8 cellular contexts compared by ENCODE assay signal in the genomic region with DNA sequence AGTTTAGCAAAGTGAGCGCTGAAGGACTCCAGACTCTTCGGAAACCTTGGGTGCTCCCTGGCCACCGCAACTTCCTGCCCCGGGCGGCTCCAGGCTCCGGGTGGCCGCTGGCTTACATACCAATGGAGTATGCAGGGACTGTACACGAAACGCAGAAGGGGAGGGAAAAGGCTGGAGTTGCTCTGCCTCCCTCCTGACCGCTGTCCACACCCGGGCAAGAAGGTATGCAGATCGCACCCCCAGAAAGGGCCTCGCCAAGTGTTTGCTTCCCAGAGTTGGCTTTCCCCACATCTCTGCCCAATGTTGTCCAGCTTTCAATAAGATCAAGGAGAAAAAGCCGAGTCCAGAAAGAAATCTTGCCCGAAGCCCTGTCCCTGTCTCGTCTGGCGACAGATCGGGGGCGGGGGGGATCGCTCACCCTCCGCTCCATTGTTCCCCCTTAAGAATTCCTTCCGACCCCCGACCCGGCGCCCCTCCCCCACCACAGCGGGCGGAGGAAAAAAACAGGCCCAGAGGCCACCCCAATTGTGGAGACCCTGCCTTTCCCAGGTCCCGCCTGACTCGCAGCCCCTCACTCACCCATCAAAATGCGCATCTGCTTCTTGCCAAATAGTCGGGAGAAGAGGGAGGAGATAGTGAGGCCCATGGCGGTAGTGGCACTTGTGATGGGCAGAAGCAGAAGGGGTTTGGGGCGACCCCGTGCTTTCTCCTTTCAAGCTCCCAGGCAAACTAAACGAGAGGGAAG. TPM values are rescaled to one million over a fixed set of nuclear protein-coding genes. Genes with fewer than 3 reads are reported as not detected.
DNase-seq lines count a peak whose midpoint lies in the region; ATAC-seq, FAIRE-seq and TF ChIP-seq lines count a peak whose summit lies in the region.

No MANE protein-coding gene starts in this region.

- H3K9ac ChIP-seq in HUES64 (ENCODE audit: low read depth, low read length), result peak overlapping the region; percentile 98

- CTCF ChIA-PET in A549 (lab: Yijun Ruan, JAX), result interaction anchor here (0.6 to 1.4 kb wide), 4 partner anchors 20 to 427 kb away, joined by 3 to 6 read pairs (median 3); no protein-coding TSS in a partner anchor

- 0 out of 2 replicates have a peak, but pooled peaks have one; percentile 11 for TF ChIP-seq POLR2A in A549 (IDR thresholded peaks at IDR 0.05; ENCODE audit: low read length)

- no peaks in the 10 kb centered on the region for H3K9me3 ChIP-seq in A549
- H3K9me3 ChIP-seq in HUES64 (ENCODE audit: insufficient read depth, low read depth, low read length), result no peaks in the 10 kb centered on the region
- H3K9me3 ChIP-seq in aorta (ENCODE audit: control insufficient read depth, low read length), result no peaks in the 10 kb centered on the region

- no peak for FAIRE-seq in A549 (lab: Jason Lieb, UNC)

- H3K4me3 ChIP-seq in A549 (peak overlapping the region; percentile 84), HUES64 (ENCODE audit: low read length) (peak overlapping the region; percentile 88), astrocyte of the spinal cord (ENCODE audit: low read depth, low read length) (peak overlapping the region; percentile 100), aorta (ENCODE audit: low read length in 2 of 2) (peak overlapping the region; percentile 87 to 95)

- POLR2A ChIA-PET in A549 (lab: Yijun Ruan, JAX), result interaction anchor here (0.5 to 2.7 kb wide), 7 partner anchors 16 to 916 kb away, joined by 3 to 17 read pairs (median 3); partner anchors contain the start of genes DENND6A, PDE12 and SLMAP

- in situ Hi-C loops in astrocyte of the spinal cord (cut with HindIII; ENCODE audit: low sequenced_read_pairs), result no loop called here

- peak; percentile 33 to 64 for DNase-seq in A549 (ENCODE audit: low read depth in 1 of 2, low spot score in 1 of 2)
- DNase-seq in T-helper 22 cell (ENCODE audit: low read depth), result peak; percentile 53
- DNase-seq in astrocyte of the spinal cord (ENCODE audit: low read depth, low spot score), result peak; percentile 92
- peak; percentile 33 to 56 for DNase-seq in hippocampal formation (lab: John Stamatoyannopoulos, UW)
- DNase-seq in renal cortical epithelial cell (ENCODE audit: low read depth), result peak; percentile 89
- peak; percentile 92 for DNase-seq in aorta

- no peak for TF ChIP-seq CTCF in A549 (IDR thresholded peaks at IDR 0.05)
- no peak for TF ChIP-seq CTCF in astrocyte of the spinal cord (IDR thresholded peaks at IDR 0.05; ENCODE audit: low read depth, low read length)

- WGBS in A549 (ENCODE audit: missing lambda C conversion rate), result 0% methylated on average over 24 of the region's 35 CpGs
- under 1% methylated on average over 35 of the region's 35 CpGs for WGBS in HUES64
- WGBS in aorta, 2 donors, result 0% methylated on average over 33 to 35 of the region's 35 CpGs

- H3K36me3 ChIP-seq in HUES64 (ENCODE audit: insufficient read depth, low read length) (peaks cover 28% of the 10 kb centered on the region), aorta (ENCODE audit: control insufficient read depth in 1 of 2, insufficient read depth in 2 of 2, low read length in 1 of 2) (no peaks in the 10 kb centered on the region)

- intact Hi-C loops in aorta (cut with DNase I), result loop anchor here in 1 of 2 donors (2.0 to 5.0 kb wide), 3 partner anchors 40 to 160 kb away; partner anchors contain the start of genes DENND6A, PDE12 and SLMAP

- H3K27ac ChIP-seq in A549, result peak overlapping the region; percentile 89 to 92
- peak overlapping the region; percentile 99 for H3K27ac ChIP-seq in HUES64 (ENCODE audit: low read depth, low read length)
- H3K27ac ChIP-seq in aorta (ENCODE audit: low read depth in 1 of 2, low read length in 2 of 2), result peak overlapping the region; percentile 85 to 96

- H3K27me3 ChIP-seq in HUES64 (ENCODE audit: insufficient read depth, low read length), result no peaks in the 10 kb centered on the region
- no peaks in the 10 kb centered on the region for H3K27me3 ChIP-seq in aorta (ENCODE audit: control insufficient read depth in 1 of 2, insufficient read depth in 2 of 2, low read length in 1 of 2)

- peaks cover 21% of the 10 kb centered on the region; the same call in 2 of the 3 replicates for H3K4me1 ChIP-seq in A549
- peaks cover 16% of the 10 kb centered on the region for H3K4me1 ChIP-seq in HUES64 (ENCODE audit: insufficient read depth, low read length)
- peaks cover 0 to 6% of the 10 kb centered on the region in 2 donors for H3K4me1 ChIP-seq in aorta (ENCODE audit: control insufficient read depth in 1 of 2, insufficient read depth in 2 of 2, low read length in 2 of 2)

- TF ChIP-seq EP300 in A549 (IDR thresholded peaks at IDR 0.05), result no peak

- no peak for TF ChIP-seq RAD21 in A549 (conservative IDR thresholded peaks at IDR 0.05 in 1 of 2, IDR thresholded peaks at IDR 0.05 in 1 of 2)

- H3K4me2 ChIP-seq in A549, result peak overlapping the region; percentile 74

- ATAC-seq in A549 (peak; percentile 52 to 67), GM18873 (IDR thresholded peaks at IDR 0.05; ENCODE audit: low FRiP score, unreplicated experiment) (peak; percentile 7), aorta (ENCODE audit: low FRiP score) (peak; percentile 82)

TF ChIP-seq in A549, 52 proteins besides CTCF, POLR2A, EP300 and RAD21:
- 0 out of 2 replicates have a peak, but pooled peaks have one; percentile 10 for TF ChIP-seq RARB (CRISPR knock-in tag; IDR thresholded peaks at IDR 0.05)
- TF ChIP-seq PHF8 (IDR thresholded peaks at IDR 0.05; ENCODE audit: borderline replicate concordance, low read depth), result peak; percentile 96
- TF ChIP-seq NR3C1 (IDR thresholded peaks at IDR 0.05), result no peak
- TF ChIP-seq HOXA7 (CRISPR knock-in tag; IDR thresholded peaks at IDR 0.05), result 0 out of 2 replicates have a peak, but pooled peaks have one; percentile 29
- TF ChIP-seq CHD4 (IDR thresholded peaks at IDR 0.05; ENCODE audit: borderline replicate concordance), result no peak

RNA-seq across cellular contexts. Expression of gene ARF4, which starts 0.5 kb away (rescaled TPM):
- polyA plus RNA-seq in A549 (2011; rRNA removed), result 222 and 262 TPM in 2 replicates
- polyA plus RNA-seq in A549 (2012; cell fraction: cytosol; rRNA removed), result 60.4 and 75.3 TPM in 2 replicates
- 63.8 and 68.3 TPM in 2 replicates for polyA plus RNA-seq in A549 (2012; cell fraction: nucleus; rRNA removed)
- polyA plus RNA-seq in A549 (2017; fragmentation: RNase III; extraction: RNeasy Plus Mini Kit Qiagen cat#74134 plus additional on column Dnase treatment), result 129 to 136 TPM (median 133 TPM) in 3 replicates
- polyA minus RNA-seq in A549 (2011; rRNA and poly(A)+ RNA removed), result 209 and 300 TPM in 2 replicates
- 142 TPM for polyA plus RNA-seq in HUES64 (2013, experiment 1 of 2)
- polyA plus RNA-seq in HUES64 (2013, experiment 2 of 2), result 144 TPM
- 244 and 291 TPM in 2 replicates for total RNA-seq in renal cortical epithelial cell
- 100 to 1,000 TPM; 148 TPM for total RNA-seq in aorta
- 100 to 1,000 TPM; 174 to 211 TPM for polyA plus RNA-seq in aorta

RNA-seq across cellular contexts. Expression of gene PDE12, which starts 40.6 kb away (rescaled TPM):
- polyA plus RNA-seq in A549 (2011; rRNA removed) (12.9 and 14.4 TPM in 2 replicates), A549 (2017; fragmentation: RNase III; extraction: RNeasy Plus Mini Kit Qiagen cat#74134 plus additional on column Dnase treatment) (12.6 to 12.9 TPM (median 12.7 TPM) in 3 replicates), aorta (1 to 10 TPM; 3.1 TPM)
- polyA plus RNA-seq in A549 (2012; cell fraction: cytosol; rRNA removed), result 10.2 and 13.0 TPM in 2 replicates
- 10.0 and 14.0 TPM in 2 replicates for polyA plus RNA-seq in A549 (2012; cell fraction: nucleus; rRNA removed)
- polyA minus RNA-seq in A549 (2011; rRNA and poly(A)+ RNA removed), result 34.2 and 35.3 TPM in 2 replicates
- polyA plus RNA-seq in HUES64 (2013, experiment 1 of 2), result 9.1 TPM
- polyA plus RNA-seq in HUES64 (2013, experiment 2 of 2), result 10.2 TPM
- total RNA-seq in renal cortical epithelial cell (19.8 and 27.3 TPM in 2 replicates), aorta (10 to 100 TPM; 14.8 to 15.4 TPM)

RNA-seq across cellular contexts. Expression of gene DNAH12, which starts 52.5 kb away (rescaled TPM):
- polyA plus RNA-seq in A549 (2011; rRNA removed) (0.09 and 0.20 TPM in 2 replicates), A549 (2017; fragmentation: RNase III; extraction: RNeasy Plus Mini Kit Qiagen cat#74134 plus additional on column Dnase treatment) (0.05 to 0.13 TPM (median 0.05 TPM) in 3 replicates), aorta (not detected)
- not detected in 2 replicates for polyA plus RNA-seq in A549 (2012; cell fraction: cytosol; rRNA removed)
- polyA plus RNA-seq in A549 (2012; cell fraction: nucleus; rRNA removed), result 0.02 and 0.07 TPM in 2 replicates
- polyA minus RNA-seq in A549 (2011; rRNA and poly(A)+ RNA removed), result 0.04 TPM in 1 of 2 replicates, not detected in the other
- under 0.01 TPM for polyA plus RNA-seq in HUES64 (2013, experiment 1 of 2)
- polyA plus RNA-seq in HUES64 (2013, experiment 2 of 2), result 0.06 TPM
- total RNA-seq in renal cortical epithelial cell (0.17 and 0.25 TPM in 2 replicates), aorta (under 1 TPM; 0.10 to 0.18 TPM)

Comparison
In these comparisons a context has a peak if more than half of its experiments do, and no peak if none do; other contexts are left out.
1. Peak in every context shown above with its lines: DNase-seq, ATAC-seq, H3K4me3 ChIP-seq and H3K27ac ChIP-seq.
2. ATAC-seq: peak in every context shown above with its lines; median percentile 82 in aorta; 60 in A549; 7 in GM18873.